34 cellular contexts compared by ENCODE assay signal in genomic region chr12:99686142-99686541, GRCh38. TPM values are rescaled to one million over a fixed set of nuclear protein-coding genes. Genes with fewer than 3 reads are reported as not detected.
"Had no signal": no experiment of that assay in that cellular context is flagged by ENCODE, and none has a peak within 500 bp of the region (broad histone marks: within the 10 kb centered on the region; RNA-seq: fewer than 3 reads in every experiment).

No MANE protein-coding gene starts in this region.

- DNase-seq: effector CD8-positive, alpha-beta T cell; endodermal cell; foreskin fibroblast; gastrocnemius medialis; head of caudate nucleus; kidney; mesenchymal stem cell; naive thymus-derived CD4-positive, alpha-beta T cell; stimulated activated CD4-positive, alpha-beta T cell treated with anti-CD3 and anti-CD28 coated beads, Interleukin-12 subunit alpha, Interleukin-12 subunit beta, amount 100 ng/mL, for 4 hours; stimulated activated CD4-positive, alpha-beta T cell treated with anti-CD3 and anti-CD28 coated beads, Interleukin-1b, Interleukin-23, amount 100 ng/mL, for 48 hours; stimulated activated CD4-positive, alpha-beta T cell treated with anti-CD3 and anti-CD28 coated beads, Interleukin-4, amount 100 ng/mL, for 1 hour; stimulated activated CD8-positive, alpha-beta memory T cell treated with anti-CD3 and anti-CD28 coated beads, Interleukin-4, amount 100 ng/mL, for 48 hours; stimulated activated naive CD4-positive, alpha-beta T cell; stimulated activated naive CD8-positive, alpha-beta T cell treated with anti-CD3 and anti-CD28 coated beads, Interleukin-15, amount 100 ng/mL, for 72 hours; transverse colon; upper lobe of right lung; uterus had no signal

- H3K79me2 ChIP-seq: parathyroid adenoma had no signal

- H3K27me3 ChIP-seq: gastrocnemius medialis, neural progenitor cell, suprapubic skin, transverse colon, upper lobe of right lung, uterus had no signal

- H3K27ac ChIP-seq: epithelial cell of prostate, gastrocnemius medialis, neural progenitor cell, parathyroid adenoma, suprapubic skin, transverse colon, upper lobe of right lung, uterus had no signal

- H3K36me3 ChIP-seq: gastrocnemius medialis, neural progenitor cell, suprapubic skin, transverse colon, upper lobe of right lung, uterus had no signal

- H3K4me1 Mint-ChIP-seq: mesothelial cell of epicardium; naive thymus-derived CD4-positive, alpha-beta T cell; nephron; neural progenitor cell; stimulated activated naive CD8-positive, alpha-beta T cell treated with anti-CD3 and anti-CD28 coated beads, Interleukin-15, amount 100 ng/mL, for 72 hours had no signal

- H3K4me1 ChIP-seq: gastrocnemius medialis, neural progenitor cell, parathyroid adenoma, suprapubic skin, transverse colon, upper lobe of right lung, uterus had no signal

- H3K27me3 Mint-ChIP-seq: dendritic cell treated with granulocyte-macrophage colony-stimulating factor and Interleukin-4, amounts not matched to agents 40 ng/mL and 50 ng/mL, for 4 days; naive thymus-derived CD4-positive, alpha-beta T cell; progenitor cell of endocrine pancreas; stimulated activated naive CD8-positive, alpha-beta T cell treated with anti-CD3 and anti-CD28 coated beads, Interleukin-15, amount 100 ng/mL, for 72 hours had no signal

- H3K4me2 ChIP-seq: neural progenitor cell, smooth muscle cell had no signal

- H3K27ac Mint-ChIP-seq: dendritic cell treated with granulocyte-macrophage colony-stimulating factor and Interleukin-4, amounts not matched to agents 40 ng/mL and 50 ng/mL, for 4 days; endodermal cell; mesothelial cell of epicardium; naive thymus-derived CD4-positive, alpha-beta T cell; nephron; neural progenitor cell; progenitor cell of endocrine pancreas; stimulated activated naive CD8-positive, alpha-beta T cell treated with anti-CD3 and anti-CD28 coated beads, Interleukin-15, amount 100 ng/mL, for 72 hours had no signal

- H2AFZ ChIP-seq: neural progenitor cell, parathyroid adenoma had no signal

- H3K4me3 ChIP-seq: gastrocnemius medialis, lung, neural progenitor cell, smooth muscle cell, suprapubic skin, transverse colon, upper lobe of right lung, uterus had no signal

- H3K4me3 Mint-ChIP-seq: dendritic cell treated with granulocyte-macrophage colony-stimulating factor and Interleukin-4, amounts not matched to agents 40 ng/mL and 50 ng/mL, for 4 days; endodermal cell; mesothelial cell of epicardium; naive thymus-derived CD4-positive, alpha-beta T cell; nephron; neural progenitor cell; stimulated activated naive CD8-positive, alpha-beta T cell treated with anti-CD3 and anti-CD28 coated beads, Interleukin-15, amount 100 ng/mL, for 72 hours had no signal

- H3K36me3 Mint-ChIP-seq: mesothelial cell of epicardium; naive thymus-derived CD4-positive, alpha-beta T cell; neural progenitor cell had no signal

- ATAC-seq: esophagus mucosa; gastrocnemius medialis; left lobe of liver; naive thymus-derived CD4-positive, alpha-beta T cell; sciatic nerve; stimulated activated naive CD8-positive, alpha-beta T cell treated with anti-CD3 and anti-CD28 coated beads, Interleukin-15, amount 100 ng/mL, for 72 hours; upper lobe of right lung had no signal

- H3K9ac ChIP-seq: neural progenitor cell, parathyroid adenoma had no signal

- H3K9me3 ChIP-seq: transverse colon, uterus had no signal

RNA-seq across cellular contexts. Expression of gene GARIN6, which starts 38.6 kb away (rescaled TPM):
- total RNA-seq: endodermal cell; esophagus mucosa; gastrocnemius medialis; glomerular endothelial cell; kidney; left lobe of liver; liver; lung; mesothelial cell of epicardium; mucosa of gallbladder; naive thymus-derived CD4-positive, alpha-beta T cell; osteoblast; progenitor cell of endocrine pancreas; sciatic nerve; smooth muscle cell; suprapubic skin; transverse colon; upper lobe of right lung; uterus had no signal
